In the genomic region with DNA sequence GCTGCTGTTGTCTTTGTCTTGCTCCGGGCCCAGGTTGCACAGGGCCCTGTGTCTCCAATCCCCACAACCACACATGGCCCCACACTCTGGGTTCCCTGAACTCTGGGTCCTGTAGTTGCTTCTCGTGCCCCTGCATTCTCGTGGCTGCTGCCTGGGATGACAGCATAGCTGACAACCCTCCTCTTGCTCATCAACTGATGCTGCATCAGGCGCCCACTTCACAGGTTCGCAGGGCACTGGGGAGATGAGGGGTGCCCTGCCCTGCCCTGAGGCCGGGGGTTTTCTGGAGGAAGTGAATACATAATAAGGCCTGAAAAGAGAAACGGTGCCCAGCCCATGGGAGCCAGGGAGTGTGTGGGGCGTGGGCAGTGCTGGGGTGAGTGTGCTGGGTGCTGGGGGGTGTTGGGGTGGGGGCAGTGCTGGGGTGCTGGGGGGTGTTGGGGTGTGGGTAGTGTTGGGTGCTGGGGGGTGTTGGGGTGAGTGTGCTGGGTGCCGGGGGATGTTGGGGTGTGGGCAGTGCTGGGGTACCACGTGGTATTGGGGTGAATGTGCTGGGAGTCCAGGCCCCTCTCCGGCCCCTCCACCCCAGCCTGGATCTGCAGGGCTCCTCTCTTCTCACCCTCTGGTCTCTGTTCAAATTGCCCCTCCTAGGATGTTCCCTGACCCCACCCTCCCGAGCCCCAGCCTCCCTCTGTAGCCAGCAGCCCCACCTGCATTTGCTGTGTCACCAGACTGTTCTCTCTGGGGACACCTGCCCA, we compare ENCODE assay signal across 16 cellular contexts. TPM values are rescaled to one million over a fixed set of nuclear protein-coding genes. Genes with fewer than 3 reads are reported as not detected.
DNase-seq lines count a peak whose midpoint lies in the region; ATAC-seq and TF ChIP-seq lines count a peak whose summit lies in the region.
"Had no signal": no experiment of that assay in that cellular context is flagged by ENCODE, and none has a peak within 500 bp of the region (broad histone marks: within the 10 kb centered on the region; RNA-seq: fewer than 3 reads in every experiment).

No MANE protein-coding gene starts in this region.

- no peaks in the 10 kb centered on the region for H3K9me3 Mint-ChIP-seq in central memory CD8-positive, alpha-beta T cell
- H3K9me3 Mint-ChIP-seq in stimulated activated memory B cell treated with anti-CD40 and anti-IgM and Interleukin-4, amounts not matched to agents 10 μg/mL and 1 μg/mL and 100 μg/mL, for 72 hours: no peaks in the 10 kb centered on the region

- H3K4me3 ChIP-seq in OCI-LY3 (ENCODE audit: low read length) (no peak overlapping the region), MM.1S (ENCODE audit: low read length) (no peak overlapping the region)
- H3K4me3 ChIP-seq: heart right ventricle, left ventricle myocardium inferior, smooth muscle cell had no signal

- H3K4me1 Mint-ChIP-seq in central memory CD8-positive, alpha-beta T cell: peaks cover 53% of the 10 kb centered on the region
- H3K4me1 Mint-ChIP-seq in stimulated activated memory B cell treated with anti-CD40 and anti-IgM and Interleukin-4, amounts not matched to agents 10 μg/mL and 1 μg/mL and 100 μg/mL, for 72 hours: peaks cover 80% of the 10 kb centered on the region

- no peak for TF ChIP-seq CTCF in OCI-LY3 (IDR thresholded peaks at IDR 0.05; ENCODE audit: low read depth, low read length)
- no peak for TF ChIP-seq CTCF in MM.1S (IDR thresholded peaks at IDR 0.05; ENCODE audit: low read length)

- H3K9me3 ChIP-seq in OCI-LY3 (ENCODE audit: insufficient read depth, low read length): no peaks in the 10 kb centered on the region
- H3K9me3 ChIP-seq in MM.1S (replicated peaks; ENCODE audit: insufficient read depth, low read length): no peaks in the 10 kb centered on the region
- H3K9me3 ChIP-seq: heart right ventricle, left ventricle myocardium inferior had no signal

- H3K79me2 ChIP-seq in OCI-LY3 (ENCODE audit: low read length): peaks cover 22% of the 10 kb centered on the region
- peaks cover 36% of the 10 kb centered on the region for H3K79me2 ChIP-seq in MM.1S (ENCODE audit: low read length)

- H3K27ac Mint-ChIP-seq in central memory CD8-positive, alpha-beta T cell (ENCODE audit: low read depth): peak overlapping the region; percentile 96
- peak overlapping the region; percentile 88 for H3K27ac Mint-ChIP-seq in stimulated activated memory B cell treated with anti-CD40 and anti-IgM and Interleukin-4, amounts not matched to agents 10 μg/mL and 1 μg/mL and 100 μg/mL, for 72 hours

- DNase-seq in activated effector memory CD4-positive, alpha-beta T cell treated with anti-CD3 and anti-CD28 coated beads, Interleukin-2, amount 50 U/mL, for 16 hours: peak; percentile 68
- DNase-seq in activated effector memory CD4-positive, alpha-beta T cell treated with Interleukin-2 at 50 U/mL for 16 hours: no peak
- DNase-seq in central memory CD8-positive, alpha-beta T cell (ENCODE audit: low spot score in 2 of 2): no peak
- DNase-seq in MM.1S (no peak), dermis blood vessel endothelial cell (no peak)
- DNase-seq: central memory CD4-positive, alpha-beta T cell; heart right ventricle; left ventricle myocardium inferior; NCI-H1092; T1000 had no signal

- peaks cover 29% of the 10 kb centered on the region for H3F3A ChIP-seq in MM.1S (ENCODE audit: insufficient read depth, low read length)

- ATAC-seq in central memory CD8-positive, alpha-beta T cell (replicated peaks; ENCODE audit: extremely low read depth, poor library complexity, severe bottlenecking): no peak
- no peak for ATAC-seq in stimulated activated memory B cell treated with anti-CD40 and anti-IgM and Interleukin-4, amounts not matched to agents 10 μg/mL and 1 μg/mL and 100 μg/mL, for 72 hours
- ATAC-seq in SK-N-SH treated with all-trans-retinoic acid at 6 μM for 48 hours: no peak
- ATAC-seq: HCT116, heart right ventricle had no signal

- no peak overlapping the region for H3K27ac ChIP-seq in OCI-LY3 (ENCODE audit: low read length)
- no peak overlapping the region for H3K27ac ChIP-seq in MM.1S (ENCODE audit: low read length)
- H3K27ac ChIP-seq: heart right ventricle, left ventricle myocardium inferior had no signal

- H3K36me3 Mint-ChIP-seq in central memory CD8-positive, alpha-beta T cell (ENCODE audit: insufficient read depth): peaks cover 20% of the 10 kb centered on the region
- H3K36me3 Mint-ChIP-seq in stimulated activated memory B cell treated with anti-CD40 and anti-IgM and Interleukin-4, amounts not matched to agents 10 μg/mL and 1 μg/mL and 100 μg/mL, for 72 hours: peaks cover 8% of the 10 kb centered on the region

- peak overlapping the region; percentile 53 for H3K4me3 Mint-ChIP-seq in central memory CD8-positive, alpha-beta T cell
- peak overlapping the region; percentile 64 for H3K4me3 Mint-ChIP-seq in stimulated activated memory B cell treated with anti-CD40 and anti-IgM and Interleukin-4, amounts not matched to agents 10 μg/mL and 1 μg/mL and 100 μg/mL, for 72 hours

- no peaks in the 10 kb centered on the region for H3K9me2 ChIP-seq in MM.1S (replicated peaks; ENCODE audit: insufficient read depth, low read length)

- peaks cover 49% of the 10 kb centered on the region for H3K4me1 ChIP-seq in OCI-LY3 (ENCODE audit: low read length)
- H3K4me1 ChIP-seq in MM.1S (ENCODE audit: low read length): peaks cover 24% of the 10 kb centered on the region

- no peaks in the 10 kb centered on the region for H3K27me3 Mint-ChIP-seq in central memory CD8-positive, alpha-beta T cell
- no peaks in the 10 kb centered on the region for H3K27me3 Mint-ChIP-seq in stimulated activated memory B cell treated with anti-CD40 and anti-IgM and Interleukin-4, amounts not matched to agents 10 μg/mL and 1 μg/mL and 100 μg/mL, for 72 hours

- peak overlapping the region; percentile 35 for H3K4me2 ChIP-seq in OCI-LY3 (ENCODE audit: low read length)
- no peak overlapping the region for H3K4me2 ChIP-seq in MM.1S (ENCODE audit: low read depth, low read length)
- H3K4me2 ChIP-seq: smooth muscle cell had no signal

- H3K9ac ChIP-seq in OCI-LY3 (ENCODE audit: low read length) (no peak overlapping the region), MM.1S (ENCODE audit: low read length) (no peak overlapping the region)

- peaks cover 8% of the 10 kb centered on the region for H3K36me3 ChIP-seq in OCI-LY3 (replicated peaks; ENCODE audit: low read depth, low read length)
- no peaks in the 10 kb centered on the region for H3K36me3 ChIP-seq in MM.1S (replicated peaks; ENCODE audit: insufficient read depth, low read length)

- H3K27me3 ChIP-seq in OCI-LY3 (ENCODE audit: low read depth, low read length): no peaks in the 10 kb centered on the region
- no peaks in the 10 kb centered on the region for H3K27me3 ChIP-seq in MM.1S (replicated peaks; ENCODE audit: insufficient read depth, low read length)
- H3K27me3 ChIP-seq: heart right ventricle had no signal

- H2AFZ ChIP-seq in OCI-LY3 (ENCODE audit: low read depth, low read length): no peak overlapping the region
- no peak overlapping the region for H2AFZ ChIP-seq in MM.1S (ENCODE audit: low read length)

- H4K20me1 ChIP-seq in OCI-LY3 (ENCODE audit: insufficient read depth, low read length): no peaks in the 10 kb centered on the region
- no peaks in the 10 kb centered on the region for H4K20me1 ChIP-seq in MM.1S (ENCODE audit: insufficient read depth, low read length)

TF ChIP-seq in SK-N-SH treated with all-trans-retinoic acid at 6 μM for 48 hours, 23 proteins besides CTCF, POLR2A, EP300 and RAD21 (continues in another document):
- TF ChIP-seq SNAI2 (CRISPR knock-in tag; IDR thresholded peaks at IDR 0.05) (no peak), ZC3H10 (CRISPR knock-in tag; IDR thresholded peaks at IDR 0.05) (no peak), ISL1 (CRISPR knock-in tag; IDR thresholded peaks at IDR 0.05) (no peak), BACH2 (CRISPR knock-in tag; IDR thresholded peaks at IDR 0.05; ENCODE audit: borderline replicate concordance) (no peak), ZNF8 (CRISPR knock-in tag; IDR thresholded peaks at IDR 0.05) (no peak), OSR1 (CRISPR knock-in tag; IDR thresholded peaks at IDR 0.05) (no peak), TCF4 (CRISPR knock-in tag; IDR thresholded peaks at IDR 0.05; ENCODE audit: borderline replicate concordance) (no peak), ESRRG (CRISPR knock-in tag; IDR thresholded peaks at IDR 0.05) (no peak), CSDC2 (CRISPR knock-in tag; IDR thresholded peaks at IDR 0.05) (no peak), TOX (CRISPR knock-in tag; IDR thresholded peaks at IDR 0.05; ENCODE audit: borderline replicate concordance) (no peak), ZNF565 (CRISPR knock-in tag; conservative IDR thresholded peaks at IDR 0.05; ENCODE audit: low read depth) (no peak)
- TF ChIP-seq, protein P1, sequence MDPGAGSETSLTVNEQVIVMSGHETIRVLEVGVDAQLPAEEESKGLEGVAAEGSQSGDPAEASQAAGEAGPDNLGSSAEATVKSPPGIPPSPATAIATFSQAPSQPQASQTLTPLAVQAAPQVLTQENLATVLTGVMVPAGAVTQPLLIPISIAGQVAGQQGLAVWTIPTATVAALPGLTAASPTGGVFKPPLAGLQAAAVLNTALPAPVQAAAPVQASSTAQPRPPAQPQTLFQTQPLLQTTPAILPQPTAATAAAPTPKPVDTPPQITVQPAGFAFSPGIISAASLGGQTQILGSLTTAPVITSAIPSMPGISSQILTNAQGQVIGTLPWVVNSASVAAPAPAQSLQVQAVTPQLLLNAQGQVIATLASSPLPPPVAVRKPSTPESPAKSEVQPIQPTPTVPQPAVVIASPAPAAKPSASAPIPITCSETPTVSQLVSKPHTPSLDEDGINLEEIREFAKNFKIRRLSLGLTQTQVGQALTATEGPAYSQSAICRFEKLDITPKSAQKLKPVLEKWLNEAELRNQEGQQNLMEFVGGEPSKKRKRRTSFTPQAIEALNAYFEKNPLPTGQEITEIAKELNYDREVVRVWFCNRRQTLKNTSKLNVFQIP (CRISPR knock-in tag; IDR thresholded peaks at IDR 0.05; ENCODE audit: borderline replicate concordance, low read depth): no peak
- TF ChIP-seq, protein P2, sequence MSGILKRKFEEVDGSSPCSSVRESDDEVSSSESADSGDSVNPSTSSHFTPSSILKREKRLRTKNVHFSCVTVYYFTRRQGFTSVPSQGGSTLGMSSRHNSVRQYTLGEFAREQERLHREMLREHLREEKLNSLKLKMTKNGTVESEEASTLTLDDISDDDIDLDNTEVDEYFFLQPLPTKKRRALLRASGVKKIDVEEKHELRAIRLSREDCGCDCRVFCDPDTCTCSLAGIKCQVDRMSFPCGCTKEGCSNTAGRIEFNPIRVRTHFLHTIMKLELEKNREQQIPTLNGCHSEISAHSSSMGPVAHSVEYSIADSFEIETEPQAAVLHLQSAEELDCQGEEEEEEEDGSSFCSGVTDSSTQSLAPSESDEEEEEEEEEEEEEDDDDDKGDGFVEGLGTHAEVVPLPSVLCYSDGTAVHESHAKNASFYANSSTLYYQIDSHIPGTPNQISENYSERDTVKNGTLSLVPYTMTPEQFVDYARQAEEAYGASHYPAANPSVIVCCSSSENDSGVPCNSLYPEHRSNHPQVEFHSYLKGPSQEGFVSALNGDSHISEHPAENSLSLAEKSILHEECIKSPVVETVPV (CRISPR knock-in tag; IDR thresholded peaks at IDR 0.05): no peak

RNA-seq across cellular contexts. Expression of a gene that starts 2.0 kb away (rescaled TPM):
- 42.0 and 43.2 TPM in 2 replicates for total RNA-seq in dermis blood vessel endothelial cell

RNA-seq across cellular contexts. Expression of a gene that starts 12.9 kb away (rescaled TPM):
- 5.7 and 17.7 TPM in 2 replicates for total RNA-seq in dermis blood vessel endothelial cell

RNA-seq across cellular contexts. Expression of a gene that starts 18.8 kb away (rescaled TPM):
- 91.0 and 95.4 TPM in 2 replicates for total RNA-seq in dermis blood vessel endothelial cell

RNA-seq across cellular contexts. Expression of a gene that starts 32.5 kb away (rescaled TPM):
- total RNA-seq in dermis blood vessel endothelial cell: under 0.01 TPM in 1 of 2 replicates, not detected in the other
- total RNA-seq: Daoy, left ventricle myocardium inferior had no signal

RNA-seq across cellular contexts. Expression of a gene that starts 34.1 kb away (rescaled TPM):
- 11.2 and 24.8 TPM in 2 replicates for total RNA-seq in dermis blood vessel endothelial cell
